Comparison of ENCODE assay signal across 6 cellular contexts in genomic region chr11:38756537-38756936, GRCh38.
"Had no signal": no experiment of that assay in that cellular context is flagged by ENCODE, and none has a peak within 500 bp of the region (broad histone marks: within the 10 kb centered on the region; RNA-seq: fewer than 3 reads in every experiment).

No MANE protein-coding gene starts in this region.

- FAIRE-seq: HTR-8/SVneo had no signal

- H3K4me1 Mint-ChIP-seq: H9, IgD-negative memory B cell had no signal

- H3K36me3 Mint-ChIP-seq: IgD-negative memory B cell had no signal

- H3K27me3 Mint-ChIP-seq: IgD-negative memory B cell had no signal

- H3K4me3 Mint-ChIP-seq: H9, IgD-negative memory B cell had no signal

- DNase-seq: GOT3, H9, HCEC 1CT, KG1 had no signal

- H3K27ac Mint-ChIP-seq: H9 had no signal
